In genomic region chr9:131811405-131811804, GRCh38 we compare ENCODE assay signal across 36 cellular contexts.
"Had no signal": no experiment of that assay in that cellular context is flagged by ENCODE, and none has a peak within 500 bp of the region (broad histone marks: within the 10 kb centered on the region; RNA-seq: fewer than 3 reads in every experiment).

No MANE protein-coding gene starts in this region.

- ATAC-seq: activated CD4-positive, alpha-beta T cell treated with anti-CD3 and anti-CD28 coated beads for 36 hours; activated CD8-positive, alpha-beta memory T cell treated with anti-CD3 and anti-CD28 coated beads, Interleukin-2, amount 10 ng/mL, durations not matched to agents 7 days and 5 days; activated CD8-positive, alpha-beta T cell treated with anti-CD3 and anti-CD28 coated beads, Interleukin-2, amount 10 ng/mL, durations not matched to agents 7 days and 5 days; activated naive CD8-positive, alpha-beta T cell treated with anti-CD3 and anti-CD28 coated beads, Interleukin-2, amount 50 U/mL, for 24 hours; gastroesophageal sphincter; T-helper 17 cell had no signal

- H3K9me3 ChIP-seq: adrenal gland, breast epithelium, colonic mucosa, esophagus squamous epithelium, gastroesophageal sphincter had no signal

- DNase-seq: activated CD4-positive, alpha-beta memory T cell treated with anti-CD3 and anti-CD28 coated beads for 36 hours; activated CD4-positive, alpha-beta T cell treated with anti-CD3 and anti-CD28 coated beads for 36 hours; activated CD4-positive, alpha-beta T cell treated with anti-CD3 and anti-CD28 coated beads, Interleukin-2, amount 10 ng/mL, durations not matched to agents 24 days and 14 days; activated CD4-positive, CD25-positive, alpha-beta regulatory T cell; activated CD4-positive, CD25-positive, alpha-beta regulatory T cell treated with anti-CD3 and anti-CD28 coated beads, Interleukin-2, amount 50 U/mL, for 72 hours; activated CD8-positive, alpha-beta memory T cell treated with anti-CD3 and anti-CD28 coated beads, Interleukin-2, amount 10 ng/mL, durations not matched to agents 7 days and 5 days; activated CD8-positive, alpha-beta memory T cell treated with anti-CD3 and anti-CD28 coated beads, Interleukin-2, amount 50 U/mL, for 4 hours; activated CD8-positive, alpha-beta T cell treated with anti-CD3 and anti-CD28 coated beads, Interleukin-2, amount 10 ng/mL, durations not matched to agents 7 days and 5 days; activated effector memory CD4-positive, alpha-beta T cell treated with anti-CD3 and anti-CD28 coated beads, Interleukin-2, amount 50 U/mL, for 16 hours; activated naive CD4-positive, alpha-beta T cell treated with anti-CD3 and anti-CD28 coated beads for 36 hours; activated naive CD8-positive, alpha-beta T cell treated with anti-CD3 and anti-CD28 coated beads for 36 hours; activated naive CD8-positive, alpha-beta T cell treated with anti-CD3 and anti-CD28 coated beads, Interleukin-2, amount 50 U/mL, for 24 hours; activated T-cell treated with anti-CD3 and anti-CD28 coated beads, Interleukin-2, amount 50 U/mL, for 1 hour; activated T-cell treated with anti-CD3 and anti-CD28 coated beads, Interleukin-2, amount 50 U/mL, for 48 hours; adrenal gland; amygdala; central memory CD4-positive, alpha-beta T cell; cerebellar nuclear complex; colonic mucosa; effector CD8-positive, alpha-beta T cell; esophagus squamous epithelium; foreskin melanocyte; head of caudate nucleus; T-helper 17 cell; T1000 had no signal

- H3K36me3 Mint-ChIP-seq: activated CD4-positive, alpha-beta memory T cell treated with anti-CD3 and anti-CD28 coated beads for 36 hours; activated CD8-positive, alpha-beta memory T cell treated with anti-CD3 and anti-CD28 coated beads, Interleukin-2, amount 10 ng/mL, durations not matched to agents 7 days and 5 days; activated naive CD4-positive, alpha-beta T cell treated with anti-CD3 and anti-CD28 coated beads, Interleukin-2, amount 50 U/mL, for 24 hours; activated naive CD8-positive, alpha-beta T cell treated with anti-CD3 and anti-CD28 coated beads for 36 hours; brain had no signal

- H3K4me1 ChIP-seq: adrenal gland, breast epithelium, colonic mucosa, gastroesophageal sphincter had no signal

- H3K27me3 ChIP-seq: cardiac muscle cell, colonic mucosa had no signal

- H3K4me3 ChIP-seq: adrenal gland, breast epithelium, cardiac muscle cell, colonic mucosa, esophagus squamous epithelium, gastroesophageal sphincter had no signal

- H3K9me3 Mint-ChIP-seq: activated CD4-positive, alpha-beta memory T cell treated with anti-CD3 and anti-CD28 coated beads for 36 hours; activated CD4-positive, alpha-beta T cell treated with anti-CD3 and anti-CD28 coated beads, Interleukin-2, amount 10 ng/mL, durations not matched to agents 24 days and 14 days; activated naive CD4-positive, alpha-beta T cell treated with anti-CD3 and anti-CD28 coated beads for 36 hours; activated naive CD4-positive, alpha-beta T cell treated with anti-CD3 and anti-CD28 coated beads, Interleukin-2, amount 50 U/mL, for 24 hours; activated naive CD8-positive, alpha-beta T cell treated with anti-CD3 and anti-CD28 coated beads for 36 hours; activated naive CD8-positive, alpha-beta T cell treated with anti-CD3 and anti-CD28 coated beads, Interleukin-2, amount 50 U/mL, for 24 hours; activated T-helper 1 cell treated with anti-CD3 and anti-CD28 coated beads, Interleukin-12 subunit alpha, Interleukin-12 subunit beta, Interleukin-2, Interleukin-4 antibody, amounts not matched to agents 30 ng/mL and 10 ng/mL and 1 ng/mL, durations not matched to agents 14 hours and 24 hours and 36 hours; activated T-helper 2 cell treated with anti-CD3 and anti-CD28 coated beads, Interferon-gamma antibody, Interleukin-2, Interleukin-4, amounts not matched to agents 10 μg/mL and 5 μg/mL and 100 μg/mL, durations not matched to agents 14 hours and 24 hours and 36 hours; T-helper 2 cell treated with Interferon-gamma antibody and Interleukin-4, amounts not matched to agents 5 μg/mL and 100 μg/mL, for 36 hours had no signal

- H3K36me3 ChIP-seq: adrenal gland, breast epithelium, cardiac muscle cell, colonic mucosa, esophagus squamous epithelium, gastroesophageal sphincter had no signal

- H3K4me3 Mint-ChIP-seq: activated CD4-positive, alpha-beta memory T cell treated with anti-CD3 and anti-CD28 coated beads for 36 hours; activated CD4-positive, alpha-beta T cell treated with anti-CD3 and anti-CD28 coated beads for 36 hours; activated CD4-positive, alpha-beta T cell treated with anti-CD3 and anti-CD28 coated beads, Interleukin-2, amount 10 ng/mL, durations not matched to agents 24 days and 14 days; activated CD8-positive, alpha-beta memory T cell treated with anti-CD3 and anti-CD28 coated beads, Interleukin-2, amount 10 ng/mL, durations not matched to agents 7 days and 5 days; activated CD8-positive, alpha-beta T cell treated with anti-CD3 and anti-CD28 coated beads, Interleukin-2, amount 10 ng/mL, durations not matched to agents 7 days and 5 days; activated naive CD4-positive, alpha-beta T cell treated with anti-CD3 and anti-CD28 coated beads for 36 hours; activated naive CD4-positive, alpha-beta T cell treated with anti-CD3 and anti-CD28 coated beads, Interleukin-2, amount 50 U/mL, for 24 hours; activated naive CD8-positive, alpha-beta T cell treated with anti-CD3 and anti-CD28 coated beads for 36 hours; activated naive CD8-positive, alpha-beta T cell treated with anti-CD3 and anti-CD28 coated beads, Interleukin-2, amount 50 U/mL, for 24 hours; activated T-helper 1 cell treated with anti-CD3 and anti-CD28 coated beads, Interleukin-12 subunit alpha, Interleukin-12 subunit beta, Interleukin-2, Interleukin-4 antibody, amounts not matched to agents 30 ng/mL and 10 ng/mL and 1 ng/mL, durations not matched to agents 14 hours and 24 hours and 36 hours; T-helper 17 cell; T-helper 2 cell treated with Interferon-gamma antibody and Interleukin-4, amounts not matched to agents 5 μg/mL and 100 μg/mL, for 36 hours had no signal

- H3K27ac Mint-ChIP-seq: activated CD4-positive, alpha-beta memory T cell treated with anti-CD3 and anti-CD28 coated beads for 36 hours; activated CD4-positive, alpha-beta T cell treated with anti-CD3 and anti-CD28 coated beads for 36 hours; activated CD4-positive, alpha-beta T cell treated with anti-CD3 and anti-CD28 coated beads, Interleukin-2, amount 10 ng/mL, durations not matched to agents 24 days and 14 days; activated CD8-positive, alpha-beta memory T cell treated with anti-CD3 and anti-CD28 coated beads, Interleukin-2, amount 10 ng/mL, durations not matched to agents 7 days and 5 days; activated CD8-positive, alpha-beta T cell treated with anti-CD3 and anti-CD28 coated beads, Interleukin-2, amount 10 ng/mL, durations not matched to agents 7 days and 5 days; activated naive CD4-positive, alpha-beta T cell treated with anti-CD3 and anti-CD28 coated beads for 36 hours; activated naive CD4-positive, alpha-beta T cell treated with anti-CD3 and anti-CD28 coated beads, Interleukin-2, amount 50 U/mL, for 24 hours; activated naive CD8-positive, alpha-beta T cell treated with anti-CD3 and anti-CD28 coated beads for 36 hours; activated naive CD8-positive, alpha-beta T cell treated with anti-CD3 and anti-CD28 coated beads, Interleukin-2, amount 50 U/mL, for 24 hours; activated T-helper 1 cell treated with anti-CD3 and anti-CD28 coated beads, Interleukin-12 subunit alpha, Interleukin-12 subunit beta, Interleukin-2, Interleukin-4 antibody, amounts not matched to agents 30 ng/mL and 10 ng/mL and 1 ng/mL, durations not matched to agents 14 hours and 24 hours and 36 hours; activated T-helper 2 cell treated with anti-CD3 and anti-CD28 coated beads, Interferon-gamma antibody, Interleukin-2, Interleukin-4, amounts not matched to agents 10 μg/mL and 5 μg/mL and 100 μg/mL, durations not matched to agents 14 hours and 24 hours and 36 hours; T-helper 17 cell; T-helper 2 cell treated with Interferon-gamma antibody and Interleukin-4, amounts not matched to agents 5 μg/mL and 100 μg/mL, for 36 hours had no signal

- FAIRE-seq: endometrium, endothelial cell of umbilical vein had no signal

- H3K4me1 Mint-ChIP-seq: activated CD4-positive, alpha-beta T cell treated with anti-CD3 and anti-CD28 coated beads for 36 hours; activated CD4-positive, alpha-beta T cell treated with anti-CD3 and anti-CD28 coated beads, Interleukin-2, amount 10 ng/mL, durations not matched to agents 24 days and 14 days; activated CD8-positive, alpha-beta memory T cell treated with anti-CD3 and anti-CD28 coated beads, Interleukin-2, amount 10 ng/mL, durations not matched to agents 7 days and 5 days; activated naive CD4-positive, alpha-beta T cell treated with anti-CD3 and anti-CD28 coated beads, Interleukin-2, amount 50 U/mL, for 24 hours; activated naive CD8-positive, alpha-beta T cell treated with anti-CD3 and anti-CD28 coated beads for 36 hours; activated naive CD8-positive, alpha-beta T cell treated with anti-CD3 and anti-CD28 coated beads, Interleukin-2, amount 50 U/mL, for 24 hours had no signal

- H3K27ac ChIP-seq: adrenal gland, breast epithelium, cardiac muscle cell, colonic mucosa, epithelial cell of prostate, esophagus squamous epithelium, gastroesophageal sphincter had no signal
